Comparison of ENCODE assay signal across 13 cellular contexts in the genomic region with DNA sequence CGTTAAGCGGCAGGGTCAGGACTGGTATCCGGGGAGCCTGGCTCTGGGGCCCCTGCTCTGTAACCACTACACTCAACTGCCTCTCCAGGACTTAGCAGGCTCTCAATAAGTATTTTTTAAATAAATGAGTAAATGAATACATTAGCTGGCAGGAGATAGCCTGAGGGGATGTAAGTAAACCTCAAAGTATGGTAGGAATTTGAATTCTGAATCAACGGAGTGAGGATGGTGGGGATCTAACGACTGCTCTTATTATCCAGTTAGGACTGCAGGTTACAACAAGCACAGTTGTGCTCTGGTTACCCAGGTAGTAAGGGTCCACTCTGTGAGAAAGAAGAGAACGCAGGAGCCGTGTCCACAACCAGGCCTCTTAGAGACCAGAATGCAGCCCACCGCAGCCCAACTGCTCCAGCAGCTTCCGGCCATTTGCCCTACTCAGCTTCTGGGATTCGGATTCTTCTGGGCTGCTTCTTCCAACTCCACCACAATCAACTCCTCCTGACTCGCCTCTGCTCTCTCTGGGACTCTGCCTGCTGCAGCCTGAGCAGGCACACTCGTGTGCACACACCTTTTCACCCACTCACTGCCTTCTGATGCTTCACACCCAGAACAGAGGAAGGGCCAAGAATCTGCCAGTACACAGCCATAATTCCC. TPM values are rescaled to one million over a fixed set of nuclear protein-coding genes. Genes with fewer than 3 reads are reported as not detected.
DNase-seq lines count a peak whose midpoint lies in the region; ATAC-seq and TF ChIP-seq lines count a peak whose summit lies in the region.
"Had no signal": no experiment of that assay in that cellular context is flagged by ENCODE, and none has a peak within 500 bp of the region (broad histone marks: within the 10 kb centered on the region; RNA-seq: fewer than 3 reads in every experiment).

No MANE protein-coding gene starts in this region.

- no peak overlapping the region for H3K27ac ChIP-seq in esophagus muscularis mucosa (replicated peaks in 1 of 4)
- H3K27ac ChIP-seq: stomach had no signal

- no peak for TF ChIP-seq POLR2A in esophagus muscularis mucosa (IDR thresholded peaks at IDR 0.05; ENCODE audit: low read depth)

- DNase-seq in DMS79 (lab: John Stamatoyannopoulos, UW) (peak; percentile 43), NCI-H526 (lab: John Stamatoyannopoulos, UW) (peak; percentile 57 to 67), T47D (ENCODE audit: low read depth in 1 of 2, low spot score in 1 of 2) (peak; percentile 34 to 68), islet precursor cell (peak; percentile 88), esophagus muscularis mucosa (ENCODE audit: extremely low spot score) (no peak), amygdala (lab: John Stamatoyannopoulos, UW) (no peak), T-helper 9 cell (no peak)
- no peak for DNase-seq in effector memory CD8-positive, alpha-beta T cell
- DNase-seq: activated CD8-positive, alpha-beta T cell treated with anti-CD3 and anti-CD28 coated beads for 36 hours; activated naive CD8-positive, alpha-beta T cell treated with anti-CD3 and anti-CD28 coated beads, Interleukin-2, amount 10 ng/mL, durations not matched to agents 7 days and 5 days; CD4-positive, CD25-positive, alpha-beta regulatory T cell; NCI-H187 treated with DMSO at 0.1 percent for 48 hours; stomach had no signal

- no peak for TF ChIP-seq CTCF in esophagus muscularis mucosa (IDR thresholded peaks at IDR 0.05)

- no peak for TF ChIP-seq EP300 in esophagus muscularis mucosa (IDR thresholded peaks at IDR 0.05)

- H3K27me3 ChIP-seq in esophagus muscularis mucosa, result no peaks in the 10 kb centered on the region
- H3K27me3 ChIP-seq: stomach had no signal

- no peaks in the 10 kb centered on the region for H3K36me3 ChIP-seq in esophagus muscularis mucosa
- H3K36me3 ChIP-seq: stomach had no signal

- H3K4me3 Mint-ChIP-seq in effector memory CD8-positive, alpha-beta T cell, result no peak overlapping the region
- H3K4me3 Mint-ChIP-seq: activated CD8-positive, alpha-beta T cell treated with anti-CD3 and anti-CD28 coated beads for 36 hours; activated naive CD8-positive, alpha-beta T cell treated with anti-CD3 and anti-CD28 coated beads, Interleukin-2, amount 10 ng/mL, durations not matched to agents 7 days and 5 days; CD4-positive, CD25-positive, alpha-beta regulatory T cell had no signal

- H3K36me3 Mint-ChIP-seq in effector memory CD8-positive, alpha-beta T cell (ENCODE audit: insufficient read depth), result peaks cover 3% of the 10 kb centered on the region

- H3K4me3 ChIP-seq in esophagus muscularis mucosa, result no peak overlapping the region
- H3K4me3 ChIP-seq: stomach had no signal

- ATAC-seq in effector memory CD8-positive, alpha-beta T cell (replicated peaks), result no peak
- ATAC-seq: activated CD8-positive, alpha-beta T cell treated with anti-CD3 and anti-CD28 coated beads for 36 hours had no signal

- peaks cover 28 to 53% of the 10 kb centered on the region in 2 donors for H3K4me1 Mint-ChIP-seq in effector memory CD8-positive, alpha-beta T cell (ENCODE audit: low read depth in 2 of 2)

- in situ Hi-C loops in T47D (cut with HindIII; ENCODE audit: low pct_unique_long_range_greater_than_20kb, low sequenced_read_pairs), result no loop called here

- peaks cover 6 to 47% (median 21%) of the 10 kb centered on the region in 4 donors for H3K4me1 ChIP-seq in esophagus muscularis mucosa

- no peaks in the 10 kb centered on the region for H3K9me3 Mint-ChIP-seq in effector memory CD8-positive, alpha-beta T cell
- H3K9me3 Mint-ChIP-seq: activated CD8-positive, alpha-beta T cell treated with anti-CD3 and anti-CD28 coated beads for 36 hours; activated naive CD8-positive, alpha-beta T cell treated with anti-CD3 and anti-CD28 coated beads, Interleukin-2, amount 10 ng/mL, durations not matched to agents 7 days and 5 days; CD4-positive, CD25-positive, alpha-beta regulatory T cell had no signal

- WGBS in esophagus muscularis mucosa, result 75% methylated on average over 12 of the region's 12 CpGs

- no peaks in the 10 kb centered on the region for H3K9me3 ChIP-seq in esophagus muscularis mucosa
- H3K9me3 ChIP-seq: stomach had no signal

- intact Hi-C loops in esophagus muscularis mucosa (cut with DNase I), result no loop called here

- H3K27ac Mint-ChIP-seq in effector memory CD8-positive, alpha-beta T cell, result no peak overlapping the region
- H3K27ac Mint-ChIP-seq: activated CD8-positive, alpha-beta T cell treated with anti-CD3 and anti-CD28 coated beads for 36 hours; activated naive CD8-positive, alpha-beta T cell treated with anti-CD3 and anti-CD28 coated beads, Interleukin-2, amount 10 ng/mL, durations not matched to agents 7 days and 5 days; CD4-positive, CD25-positive, alpha-beta regulatory T cell had no signal

- H3K27me3 Mint-ChIP-seq in effector memory CD8-positive, alpha-beta T cell, result no peaks in the 10 kb centered on the region
- H3K27me3 Mint-ChIP-seq: activated CD8-positive, alpha-beta T cell treated with anti-CD3 and anti-CD28 coated beads for 36 hours; activated naive CD8-positive, alpha-beta T cell treated with anti-CD3 and anti-CD28 coated beads, Interleukin-2, amount 10 ng/mL, durations not matched to agents 7 days and 5 days; CD4-positive, CD25-positive, alpha-beta regulatory T cell had no signal

RNA-seq across cellular contexts. Expression of gene MED27, which starts 52.6 kb away (rescaled TPM):
- 10 to 100 TPM; 12.9 to 21.8 (median 20.0) TPM for total RNA-seq in esophagus muscularis mucosa

Comparison
In these comparisons a context has a peak if more than half of its experiments do, and no peak if none do; other contexts are left out.
1. DNase-seq: peak in DMS79 (single experiment), NCI-H526 (2 of 2), T47D (2 of 2) and islet precursor cell (single experiment); none in esophagus muscularis mucosa (single experiment), amygdala (0 of 56), effector memory CD8-positive, alpha-beta T cell (0 of 3) and T-helper 9 cell (single experiment).